23 cellular contexts compared by ENCODE assay signal in genomic region chr2:25592766-25593292, GRCh38.
DNase-seq lines count a peak whose midpoint lies in the region; ATAC-seq and TF ChIP-seq lines count a peak whose summit lies in the region.
"Had no signal": no experiment of that assay in that cellular context is flagged by ENCODE, and none has a peak within 500 bp of the region (broad histone marks: within the 10 kb centered on the region; RNA-seq: fewer than 3 reads in every experiment).

No MANE protein-coding gene starts in this region.

- peak overlapping the region; percentile 50; the same call in 1 of the 2 replicates for H3K27ac ChIP-seq in KMS-11
- no peak overlapping the region for H3K27ac ChIP-seq in psoas muscle
- H3K27ac ChIP-seq: parathyroid adenoma, sigmoid colon had no signal

- intact Hi-C loops in psoas muscle (cut with DNase I), result no loop called here

- no peaks in the 10 kb centered on the region for H3K9me3 ChIP-seq in psoas muscle
- H3K9me3 ChIP-seq: BE2C, Peyer's patch, sigmoid colon had no signal

- H2AFZ ChIP-seq in KMS-11 (ENCODE audit: low read depth), result no peak overlapping the region; the same call in 1 of the 2 replicates
- H2AFZ ChIP-seq: parathyroid adenoma had no signal

- H3K9me3 Mint-ChIP-seq in activated naive CD4-positive, alpha-beta T cell treated with anti-CD3 and anti-CD28 coated beads, Interleukin-2, amount 50 U/mL, for 24 hours, result no peaks in the 10 kb centered on the region
- H3K9me3 Mint-ChIP-seq in effector memory CD8-positive, alpha-beta T cell, result no peaks in the 10 kb centered on the region
- H3K9me3 Mint-ChIP-seq: activated naive CD4-positive, alpha-beta T cell treated with anti-CD3 and anti-CD28 coated beads, Interleukin-2, amount 50 U/mL, for 72 hours; activated T-cell treated with anti-CD3 and anti-CD28 coated beads, Interleukin-2, amount 50 U/mL, for 72 hours; nephron progenitor cell had no signal

- H4K20me1 ChIP-seq in KMS-11 (ENCODE audit: insufficient read depth), result no peaks in the 10 kb centered on the region

- H3K4me1 ChIP-seq in KMS-11 (ENCODE audit: low read depth, poor library complexity, severe bottlenecking) (peaks cover 31% of the 10 kb centered on the region), psoas muscle (no peaks in the 10 kb centered on the region)
- H3K4me1 ChIP-seq: BE2C, parathyroid adenoma, Peyer's patch, sigmoid colon had no signal

- no peaks in the 10 kb centered on the region for H3K36me3 ChIP-seq in KMS-11 (ENCODE audit: insufficient read depth)
- H3K36me3 ChIP-seq in psoas muscle (ENCODE audit: insufficient read depth in 1 of 2, low read depth in 1 of 2), result no peaks in the 10 kb centered on the region
- H3K36me3 ChIP-seq: BE2C, Peyer's patch, sigmoid colon had no signal

- DNase-seq in activated naive CD4-positive, alpha-beta T cell treated with anti-CD3 and anti-CD28 coated beads, Interleukin-2, amount 50 U/mL, for 16 hours, result no peak
- DNase-seq in effector memory CD8-positive, alpha-beta T cell, result no peak
- DNase-seq in psoas muscle (no peak), OCI-M2 (lab: John Stamatoyannopoulos, UW; ENCODE audit: unreplicated experiment) (no peak), activated gamma-delta T cell (lab: John Stamatoyannopoulos, UW) (no peak)
- DNase-seq: activated T-cell treated with anti-CD3 and anti-CD28 coated beads, Interleukin-2, amount 50 U/mL, for 72 hours; BE2C; cerebellar nuclear complex; effector CD4-positive, alpha-beta T cell; glutamatergic neuron; NCI-H1092 treated with DMSO at 0.1 percent for 48 hours; NCI-H2029 treated with DMSO at 0.1 percent for 48 hours; nephron progenitor cell; Peyer's patch; sigmoid colon; stimulated activated CD8-positive, alpha-beta memory T cell treated with anti-CD3 and anti-CD28 coated beads, Interleukin-4, amount 100 ng/mL, for 48 hours; T1000 had no signal

- TF ChIP-seq CTCF in KMS-11 (conservative IDR thresholded peaks at IDR 0.05; ENCODE audit: low read depth, low read length) (no peak), psoas muscle (IDR thresholded peaks at IDR 0.05) (no peak)

- peaks cover 15% of the 10 kb centered on the region for H3K4me1 Mint-ChIP-seq in activated naive CD4-positive, alpha-beta T cell treated with anti-CD3 and anti-CD28 coated beads, Interleukin-2, amount 50 U/mL, for 24 hours
- H3K4me1 Mint-ChIP-seq in effector memory CD8-positive, alpha-beta T cell (ENCODE audit: low read depth in 2 of 2), result peaks cover 7 to 14% of the 10 kb centered on the region in 2 donors

- no peak for ATAC-seq in effector memory CD8-positive, alpha-beta T cell (replicated peaks)
- no peak for ATAC-seq in psoas muscle
- no peak for ATAC-seq in GM18861 (IDR thresholded peaks at IDR 0.05; ENCODE audit: unreplicated experiment)
- ATAC-seq: esophagus mucosa had no signal

- H3K4me3 ChIP-seq in KMS-11 (IDR thresholded peaks at IDR 0.05; ENCODE audit: insufficient read depth, low read depth, low read length) (no peak overlapping the region), psoas muscle (peak overlapping the region; percentile 45)
- H3K4me3 ChIP-seq: Peyer's patch, sigmoid colon had no signal

- no peak overlapping the region for H3K9ac ChIP-seq in KMS-11
- H3K9ac ChIP-seq: parathyroid adenoma had no signal

- H3K27me3 ChIP-seq in KMS-11 (ENCODE audit: insufficient read depth, low read depth) (no peaks in the 10 kb centered on the region), psoas muscle (ENCODE audit: insufficient read depth in 3 of 3, low read length in 2 of 3) (no peaks in the 10 kb centered on the region)
- H3K27me3 ChIP-seq: BE2C, Peyer's patch, sigmoid colon had no signal

- no peaks in the 10 kb centered on the region for H3K36me3 Mint-ChIP-seq in activated naive CD4-positive, alpha-beta T cell treated with anti-CD3 and anti-CD28 coated beads, Interleukin-2, amount 50 U/mL, for 24 hours
- peaks cover 9% of the 10 kb centered on the region for H3K36me3 Mint-ChIP-seq in effector memory CD8-positive, alpha-beta T cell (ENCODE audit: insufficient read depth)
- H3K36me3 Mint-ChIP-seq: activated naive CD4-positive, alpha-beta T cell treated with anti-CD3 and anti-CD28 coated beads, Interleukin-2, amount 50 U/mL, for 72 hours had no signal

- H3K4me3 Mint-ChIP-seq in activated naive CD4-positive, alpha-beta T cell treated with anti-CD3 and anti-CD28 coated beads, Interleukin-2, amount 50 U/mL, for 24 hours, result no peak overlapping the region
- H3K4me3 Mint-ChIP-seq in effector memory CD8-positive, alpha-beta T cell, result peak overlapping the region in 1 of 2 donors; percentile 27
- H3K4me3 Mint-ChIP-seq: nephron progenitor cell had no signal

- peak overlapping the region; percentile 62 for H3K27ac Mint-ChIP-seq in activated naive CD4-positive, alpha-beta T cell treated with anti-CD3 and anti-CD28 coated beads, Interleukin-2, amount 50 U/mL, for 24 hours
- peak overlapping the region; percentile 86 to 94 for H3K27ac Mint-ChIP-seq in effector memory CD8-positive, alpha-beta T cell
- H3K27ac Mint-ChIP-seq: nephron progenitor cell had no signal

- 74 to 78% (median 76%) methylated on average over 8 of the region's 8 CpGs for WGBS in psoas muscle, 3 donors

- peak overlapping the region; percentile 60 for H3K4me2 ChIP-seq in KMS-11

- H3K27me3 Mint-ChIP-seq in activated naive CD4-positive, alpha-beta T cell treated with anti-CD3 and anti-CD28 coated beads, Interleukin-2, amount 50 U/mL, for 24 hours, result no peaks in the 10 kb centered on the region
- no peaks in the 10 kb centered on the region for H3K27me3 Mint-ChIP-seq in effector memory CD8-positive, alpha-beta T cell

- no peaks in the 10 kb centered on the region for H3K79me2 ChIP-seq in KMS-11 (ENCODE audit: insufficient read depth, low read depth)
- H3K79me2 ChIP-seq: parathyroid adenoma had no signal
